Comparison of ENCODE assay signal across 13 cellular contexts in the genomic region with DNA sequence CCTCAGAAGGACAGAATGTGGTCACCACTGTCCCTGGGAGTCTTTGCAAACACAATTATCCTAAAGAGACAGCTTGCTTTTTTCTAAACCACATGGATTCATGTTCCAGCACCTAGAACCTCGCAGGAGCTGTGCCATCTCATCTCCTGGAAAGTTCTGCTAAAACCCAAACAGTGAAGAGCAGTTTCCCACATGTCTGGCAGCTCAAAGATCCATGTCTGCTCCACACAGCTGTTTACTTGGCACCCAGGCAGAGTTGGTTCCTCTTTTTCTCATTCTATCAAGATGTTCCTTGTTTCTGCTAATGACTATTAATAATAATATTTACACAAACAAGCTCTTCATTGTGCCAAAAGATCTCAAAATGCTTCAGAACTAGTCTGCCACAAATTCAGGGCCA. TPM values are rescaled to one million over a fixed set of nuclear protein-coding genes. Genes with fewer than 3 reads are reported as not detected.
"Had no signal": no experiment of that assay in that cellular context is flagged by ENCODE, and none has a peak within 500 bp of the region (broad histone marks: within the 10 kb centered on the region; RNA-seq: fewer than 3 reads in every experiment).

No MANE protein-coding gene starts in this region.

- H3K27me3 Mint-ChIP-seq: activated CD4-positive, alpha-beta memory T cell treated with anti-CD3 and anti-CD28 coated beads for 36 hours; activated CD4-positive, alpha-beta T cell treated with anti-CD3 and anti-CD28 coated beads for 36 hours; activated naive CD4-positive, alpha-beta T cell treated with anti-CD3 and anti-CD28 coated beads, Interleukin-2, amount 10 ng/mL, durations not matched to agents 7 days and 5 days; activated T-cell treated with anti-CD3 and anti-CD28 coated beads, Interleukin-2, amount 50 U/mL, for 24 hours; stimulated activated naive CD8-positive, alpha-beta T cell treated with anti-CD3 and anti-CD28 coated beads, Interleukin-15, amount 100 ng/mL, for 72 hours had no signal

- H3K4me3 Mint-ChIP-seq: activated CD4-positive, alpha-beta memory T cell treated with anti-CD3 and anti-CD28 coated beads for 36 hours; activated CD4-positive, alpha-beta T cell treated with anti-CD3 and anti-CD28 coated beads for 36 hours; activated naive CD4-positive, alpha-beta T cell treated with anti-CD3 and anti-CD28 coated beads, Interleukin-2, amount 10 ng/mL, durations not matched to agents 7 days and 5 days; activated T-cell treated with anti-CD3 and anti-CD28 coated beads, Interleukin-2, amount 50 U/mL, for 24 hours; stimulated activated naive CD8-positive, alpha-beta T cell treated with anti-CD3 and anti-CD28 coated beads, Interleukin-15, amount 100 ng/mL, for 72 hours had no signal

- H3K36me3 Mint-ChIP-seq: activated CD4-positive, alpha-beta memory T cell treated with anti-CD3 and anti-CD28 coated beads for 36 hours; activated naive CD4-positive, alpha-beta T cell treated with anti-CD3 and anti-CD28 coated beads, Interleukin-2, amount 10 ng/mL, durations not matched to agents 7 days and 5 days had no signal

- H3K27me3 ChIP-seq: dorsolateral prefrontal cortex, sigmoid colon, vagina had no signal

- H3K4me1 ChIP-seq: psoas muscle, sigmoid colon had no signal

- H3K27ac Mint-ChIP-seq: activated CD4-positive, alpha-beta memory T cell treated with anti-CD3 and anti-CD28 coated beads for 36 hours; activated CD4-positive, alpha-beta T cell treated with anti-CD3 and anti-CD28 coated beads for 36 hours; activated naive CD4-positive, alpha-beta T cell treated with anti-CD3 and anti-CD28 coated beads, Interleukin-2, amount 10 ng/mL, durations not matched to agents 7 days and 5 days; activated T-cell treated with anti-CD3 and anti-CD28 coated beads, Interleukin-2, amount 50 U/mL, for 24 hours; stimulated activated naive CD8-positive, alpha-beta T cell treated with anti-CD3 and anti-CD28 coated beads, Interleukin-15, amount 100 ng/mL, for 72 hours had no signal

- H3K36me3 ChIP-seq: sigmoid colon, thoracic aorta, vagina had no signal

- H3K27ac ChIP-seq: dorsolateral prefrontal cortex, psoas muscle, thoracic aorta, vagina had no signal

- H3K9me3 ChIP-seq: psoas muscle, sigmoid colon, thoracic aorta, vagina had no signal

- H3K4me1 Mint-ChIP-seq: activated CD4-positive, alpha-beta T cell treated with anti-CD3 and anti-CD28 coated beads for 36 hours; activated naive CD4-positive, alpha-beta T cell treated with anti-CD3 and anti-CD28 coated beads, Interleukin-2, amount 10 ng/mL, durations not matched to agents 7 days and 5 days; stimulated activated naive CD8-positive, alpha-beta T cell treated with anti-CD3 and anti-CD28 coated beads, Interleukin-15, amount 100 ng/mL, for 72 hours had no signal

- H3K9me3 Mint-ChIP-seq: activated CD4-positive, alpha-beta memory T cell treated with anti-CD3 and anti-CD28 coated beads for 36 hours; activated T-cell treated with anti-CD3 and anti-CD28 coated beads, Interleukin-2, amount 50 U/mL, for 24 hours had no signal

- DNase-seq: activated CD4-positive, alpha-beta memory T cell treated with anti-CD3 and anti-CD28 coated beads for 36 hours; activated CD4-positive, alpha-beta T cell treated with anti-CD3 and anti-CD28 coated beads for 36 hours; activated naive CD4-positive, alpha-beta T cell treated with anti-CD3 and anti-CD28 coated beads, Interleukin-2, amount 10 ng/mL, durations not matched to agents 7 days and 5 days; activated T-cell treated with anti-CD3 and anti-CD28 coated beads, Interleukin-2, amount 50 U/mL, for 24 hours; hippocampal formation; psoas muscle; sigmoid colon; stimulated activated CD4-positive, alpha-beta T cell treated with anti-CD3 and anti-CD28 coated beads, Interleukin-1b, Interleukin-23, amount 100 ng/mL, for 48 hours; stimulated activated naive CD8-positive, alpha-beta T cell treated with anti-CD3 and anti-CD28 coated beads, Interleukin-15, amount 100 ng/mL, for 72 hours had no signal

- H3K4me3 ChIP-seq: dorsolateral prefrontal cortex, psoas muscle, sigmoid colon, thoracic aorta, vagina had no signal

RNA-seq across cellular contexts. Expression of a gene that starts 30.1 kb away (rescaled TPM):
- total RNA-seq: activated CD4-positive, alpha-beta memory T cell treated with anti-CD3 and anti-CD28 coated beads for 36 hours; activated CD4-positive, alpha-beta T cell treated with anti-CD3 and anti-CD28 coated beads for 36 hours; T-helper 1 cell treated with Interleukin-12 subunit alpha and Interleukin-12 subunit beta and Interleukin-4 antibody, amounts not matched to agents 30 ng/mL and 1 ng/mL, for 36 hours had no signal
